1 cellular context compared by ENCODE assay signal in the genomic region with DNA sequence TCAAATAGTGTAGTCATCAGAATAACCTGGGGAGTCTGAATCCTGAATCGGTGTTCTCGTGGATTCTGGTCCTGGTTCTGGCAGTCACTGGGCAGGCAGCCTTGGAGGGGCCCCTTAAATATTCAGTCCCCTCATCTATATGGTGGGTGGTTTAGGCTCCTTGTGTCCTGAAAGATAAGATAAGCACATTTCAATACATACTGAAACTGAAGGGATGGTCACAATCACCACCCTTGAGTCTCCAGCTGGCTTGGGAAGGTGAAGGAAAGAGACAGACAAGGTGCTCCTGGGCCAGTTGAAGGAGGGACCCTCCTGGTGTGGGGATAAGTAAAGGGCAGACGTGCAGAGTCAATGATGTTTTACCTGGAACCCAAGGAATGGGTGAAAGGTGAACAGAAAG.
TF ChIP-seq lines count a peak whose summit lies in the region.

No MANE protein-coding gene starts in this region.

TF ChIP-seq in K562, 482 proteins besides CTCF, POLR2A, EP300 and RAD21 (continued from another document and continues in another):
- TF ChIP-seq ZNF3 (CRISPR knock-in tag; IDR thresholded peaks at IDR 0.05) (no peak), CHD4 (IDR thresholded peaks at IDR 0.05; ENCODE audit: insufficient read depth, insufficient replicate concordance, low read depth, low read length, poor library complexity, severe bottlenecking) (no peak), ZNF140 (CRISPR knock-in tag; IDR thresholded peaks at IDR 0.05) (no peak), SP2 (IDR thresholded peaks at IDR 0.05; ENCODE audit: extremely low read depth, low read depth, low read length, poor library complexity, severe bottlenecking) (no peak), ERF (CRISPR knock-in tag; IDR thresholded peaks at IDR 0.05) (no peak), KLF16 (IDR thresholded peaks at IDR 0.05) (peak; percentile 54; the same call in 1 of the 2 replicates), EGR1 (conservative IDR thresholded peaks at IDR 0.05) (peak; percentile 55), CBX8 (IDR thresholded peaks at IDR 0.05; ENCODE audit: borderline replicate concordance, extremely low read depth, low read depth, low read length, poor library complexity, severe bottlenecking) (no peak), RB1 (IDR thresholded peaks at IDR 0.05; ENCODE audit: low read depth) (no peak), STAT5A (IDR thresholded peaks at IDR 0.05; ENCODE audit: borderline replicate concordance, low read length) (peak; percentile 62), ZNF316 (IDR thresholded peaks at IDR 0.05) (no peak), SMARCA4 (IDR thresholded peaks at IDR 0.05) (peak; percentile 32; the same call in 1 of the 2 replicates), MAFF (IDR thresholded peaks at IDR 0.05; ENCODE audit: low read length) (no peak), ETV6 (IDR thresholded peaks at IDR 0.05; ENCODE audit: borderline replicate concordance in 1 of 2, low read depth in 2 of 2, low read length in 1 of 2) (no peak), ETV6 (CRISPR knock-in tag; IDR thresholded peaks at IDR 0.05; ENCODE audit: borderline replicate concordance) (no peak), PML (IDR thresholded peaks at IDR 0.05; ENCODE audit: low read length) (peak; percentile 67), FOSL1 (tag; conservative IDR thresholded peaks at IDR 0.05) (no peak), ARID1B (IDR thresholded peaks at IDR 0.05) (peak; percentile 81), POLR2AphosphoS5 (IDR thresholded peaks at IDR 0.05; ENCODE audit: control insufficient read depth, insufficient read depth, low read depth, low read length) (0 out of 2 replicates have a peak, but pooled peaks have one; percentile 24), PHB (CRISPR knock-in tag; IDR thresholded peaks at IDR 0.05) (no peak), NCOR1 (IDR thresholded peaks at IDR 0.05) (peak; percentile 62), ZNF121 (CRISPR knock-in tag; conservative IDR thresholded peaks at IDR 0.05) (no peak), POLR3A (IDR thresholded peaks at IDR 0.05; ENCODE audit: borderline replicate concordance, extremely low read depth, insufficient read depth, insufficient read length) (no peak), ZBED1 (IDR thresholded peaks at IDR 0.05) (no peak), SUPT5H (IDR thresholded peaks at IDR 0.05) (no peak), GTF2F1 (IDR thresholded peaks at IDR 0.05; ENCODE audit: low read depth, low read length) (no peak), STAG1 (CRISPR knock-in tag; IDR thresholded peaks at IDR 0.05; ENCODE audit: borderline replicate concordance) (no peak), HDAC6 (IDR thresholded peaks at IDR 0.05; ENCODE audit: low read depth, low read length) (no peak), RFX1 (IDR thresholded peaks at IDR 0.05) (no peak), TEAD1 (CRISPR knock-in tag; IDR thresholded peaks at IDR 0.05) (no peak), ZNF146 (CRISPR knock-in tag; IDR thresholded peaks at IDR 0.05; ENCODE audit: unreplicated experiment) (no peak), MYBL2 (IDR thresholded peaks at IDR 0.05; ENCODE audit: low read depth) (no peak), MYBL2 (CRISPR knock-in tag; IDR thresholded peaks at IDR 0.05; ENCODE audit: borderline replicate concordance) (no peak), ZNF311 (CRISPR knock-in tag; IDR thresholded peaks at IDR 0.05) (no peak), ZNF57 (CRISPR knock-in tag; IDR thresholded peaks at IDR 0.05) (no peak), NFRKB (IDR thresholded peaks at IDR 0.05; ENCODE audit: low read depth) (no peak), ZNF431 (CRISPR knock-in tag; IDR thresholded peaks at IDR 0.05) (no peak), KLF13 (tag; IDR thresholded peaks at IDR 0.05; ENCODE audit: borderline replicate concordance, low read depth) (no peak), HDAC1 (IDR thresholded peaks at IDR 0.05) (no peak)
- TF ChIP-seq, protein P1, sequence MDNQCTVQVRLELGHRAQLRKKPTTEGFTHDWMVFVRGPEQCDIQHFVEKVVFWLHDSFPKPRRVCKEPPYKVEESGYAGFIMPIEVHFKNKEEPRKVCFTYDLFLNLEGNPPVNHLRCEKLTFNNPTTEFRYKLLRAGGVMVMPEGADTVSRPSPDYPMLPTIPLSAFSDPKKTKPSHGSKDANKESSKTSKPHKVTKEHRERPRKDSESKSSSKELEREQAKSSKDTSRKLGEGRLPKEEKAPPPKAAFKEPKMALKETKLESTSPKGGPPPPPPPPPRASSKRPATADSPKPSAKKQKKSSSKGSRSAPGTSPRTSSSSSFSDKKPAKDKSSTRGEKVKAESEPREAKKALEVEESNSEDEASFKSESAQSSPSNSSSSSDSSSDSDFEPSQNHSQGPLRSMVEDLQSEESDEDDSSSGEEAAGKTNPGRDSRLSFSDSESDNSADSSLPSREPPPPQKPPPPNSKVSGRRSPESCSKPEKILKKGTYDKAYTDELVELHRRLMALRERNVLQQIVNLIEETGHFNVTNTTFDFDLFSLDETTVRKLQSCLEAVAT (IDR thresholded peaks at IDR 0.05): no peak
- TF ChIP-seq, protein P2, sequence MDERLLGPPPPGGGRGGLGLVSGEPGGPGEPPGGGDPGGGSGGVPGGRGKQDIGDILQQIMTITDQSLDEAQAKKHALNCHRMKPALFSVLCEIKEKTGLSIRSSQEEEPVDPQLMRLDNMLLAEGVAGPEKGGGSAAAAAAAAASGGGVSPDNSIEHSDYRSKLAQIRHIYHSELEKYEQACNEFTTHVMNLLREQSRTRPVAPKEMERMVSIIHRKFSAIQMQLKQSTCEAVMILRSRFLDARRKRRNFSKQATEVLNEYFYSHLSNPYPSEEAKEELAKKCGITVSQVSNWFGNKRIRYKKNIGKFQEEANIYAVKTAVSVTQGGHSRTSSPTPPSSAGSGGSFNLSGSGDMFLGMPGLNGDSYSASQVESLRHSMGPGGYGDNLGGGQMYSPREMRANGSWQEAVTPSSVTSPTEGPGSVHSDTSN (CRISPR knock-in tag; IDR thresholded peaks at IDR 0.05; ENCODE audit: low read depth): no peak
- TF ChIP-seq, protein P2 (tag; conservative IDR thresholded peaks at IDR 0.05; ENCODE audit: low read depth): no peak
- TF ChIP-seq, protein P3, sequence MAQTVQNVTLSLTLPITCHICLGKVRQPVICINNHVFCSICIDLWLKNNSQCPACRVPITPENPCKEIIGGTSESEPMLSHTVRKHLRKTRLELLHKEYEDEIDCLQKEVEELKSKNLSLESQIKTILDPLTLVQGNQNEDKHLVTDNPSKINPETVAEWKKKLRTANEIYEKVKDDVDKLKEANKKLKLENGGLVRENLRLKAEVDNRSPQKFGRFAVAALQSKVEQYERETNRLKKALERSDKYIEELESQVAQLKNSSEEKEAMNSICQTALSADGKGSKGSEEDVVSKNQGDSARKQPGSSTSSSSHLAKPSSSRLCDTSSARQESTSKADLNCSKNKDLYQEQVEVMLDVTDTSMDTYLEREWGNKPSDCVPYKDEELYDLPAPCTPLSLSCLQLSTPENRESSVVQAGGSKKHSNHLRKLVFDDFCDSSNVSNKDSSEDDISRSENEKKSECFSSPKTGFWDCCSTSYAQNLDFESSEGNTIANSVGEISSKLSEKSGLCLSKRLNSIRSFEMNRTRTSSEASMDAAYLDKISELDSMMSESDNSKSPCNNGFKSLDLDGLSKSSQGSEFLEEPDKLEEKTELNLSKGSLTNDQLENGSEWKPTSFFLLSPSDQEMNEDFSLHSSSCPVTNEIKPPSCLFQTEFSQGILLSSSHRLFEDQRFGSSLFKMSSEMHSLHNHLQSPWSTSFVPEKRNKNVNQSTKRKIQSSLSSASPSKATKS (CRISPR knock-in tag; IDR thresholded peaks at IDR 0.05): no peak
- TF ChIP-seq, protein P4, sequence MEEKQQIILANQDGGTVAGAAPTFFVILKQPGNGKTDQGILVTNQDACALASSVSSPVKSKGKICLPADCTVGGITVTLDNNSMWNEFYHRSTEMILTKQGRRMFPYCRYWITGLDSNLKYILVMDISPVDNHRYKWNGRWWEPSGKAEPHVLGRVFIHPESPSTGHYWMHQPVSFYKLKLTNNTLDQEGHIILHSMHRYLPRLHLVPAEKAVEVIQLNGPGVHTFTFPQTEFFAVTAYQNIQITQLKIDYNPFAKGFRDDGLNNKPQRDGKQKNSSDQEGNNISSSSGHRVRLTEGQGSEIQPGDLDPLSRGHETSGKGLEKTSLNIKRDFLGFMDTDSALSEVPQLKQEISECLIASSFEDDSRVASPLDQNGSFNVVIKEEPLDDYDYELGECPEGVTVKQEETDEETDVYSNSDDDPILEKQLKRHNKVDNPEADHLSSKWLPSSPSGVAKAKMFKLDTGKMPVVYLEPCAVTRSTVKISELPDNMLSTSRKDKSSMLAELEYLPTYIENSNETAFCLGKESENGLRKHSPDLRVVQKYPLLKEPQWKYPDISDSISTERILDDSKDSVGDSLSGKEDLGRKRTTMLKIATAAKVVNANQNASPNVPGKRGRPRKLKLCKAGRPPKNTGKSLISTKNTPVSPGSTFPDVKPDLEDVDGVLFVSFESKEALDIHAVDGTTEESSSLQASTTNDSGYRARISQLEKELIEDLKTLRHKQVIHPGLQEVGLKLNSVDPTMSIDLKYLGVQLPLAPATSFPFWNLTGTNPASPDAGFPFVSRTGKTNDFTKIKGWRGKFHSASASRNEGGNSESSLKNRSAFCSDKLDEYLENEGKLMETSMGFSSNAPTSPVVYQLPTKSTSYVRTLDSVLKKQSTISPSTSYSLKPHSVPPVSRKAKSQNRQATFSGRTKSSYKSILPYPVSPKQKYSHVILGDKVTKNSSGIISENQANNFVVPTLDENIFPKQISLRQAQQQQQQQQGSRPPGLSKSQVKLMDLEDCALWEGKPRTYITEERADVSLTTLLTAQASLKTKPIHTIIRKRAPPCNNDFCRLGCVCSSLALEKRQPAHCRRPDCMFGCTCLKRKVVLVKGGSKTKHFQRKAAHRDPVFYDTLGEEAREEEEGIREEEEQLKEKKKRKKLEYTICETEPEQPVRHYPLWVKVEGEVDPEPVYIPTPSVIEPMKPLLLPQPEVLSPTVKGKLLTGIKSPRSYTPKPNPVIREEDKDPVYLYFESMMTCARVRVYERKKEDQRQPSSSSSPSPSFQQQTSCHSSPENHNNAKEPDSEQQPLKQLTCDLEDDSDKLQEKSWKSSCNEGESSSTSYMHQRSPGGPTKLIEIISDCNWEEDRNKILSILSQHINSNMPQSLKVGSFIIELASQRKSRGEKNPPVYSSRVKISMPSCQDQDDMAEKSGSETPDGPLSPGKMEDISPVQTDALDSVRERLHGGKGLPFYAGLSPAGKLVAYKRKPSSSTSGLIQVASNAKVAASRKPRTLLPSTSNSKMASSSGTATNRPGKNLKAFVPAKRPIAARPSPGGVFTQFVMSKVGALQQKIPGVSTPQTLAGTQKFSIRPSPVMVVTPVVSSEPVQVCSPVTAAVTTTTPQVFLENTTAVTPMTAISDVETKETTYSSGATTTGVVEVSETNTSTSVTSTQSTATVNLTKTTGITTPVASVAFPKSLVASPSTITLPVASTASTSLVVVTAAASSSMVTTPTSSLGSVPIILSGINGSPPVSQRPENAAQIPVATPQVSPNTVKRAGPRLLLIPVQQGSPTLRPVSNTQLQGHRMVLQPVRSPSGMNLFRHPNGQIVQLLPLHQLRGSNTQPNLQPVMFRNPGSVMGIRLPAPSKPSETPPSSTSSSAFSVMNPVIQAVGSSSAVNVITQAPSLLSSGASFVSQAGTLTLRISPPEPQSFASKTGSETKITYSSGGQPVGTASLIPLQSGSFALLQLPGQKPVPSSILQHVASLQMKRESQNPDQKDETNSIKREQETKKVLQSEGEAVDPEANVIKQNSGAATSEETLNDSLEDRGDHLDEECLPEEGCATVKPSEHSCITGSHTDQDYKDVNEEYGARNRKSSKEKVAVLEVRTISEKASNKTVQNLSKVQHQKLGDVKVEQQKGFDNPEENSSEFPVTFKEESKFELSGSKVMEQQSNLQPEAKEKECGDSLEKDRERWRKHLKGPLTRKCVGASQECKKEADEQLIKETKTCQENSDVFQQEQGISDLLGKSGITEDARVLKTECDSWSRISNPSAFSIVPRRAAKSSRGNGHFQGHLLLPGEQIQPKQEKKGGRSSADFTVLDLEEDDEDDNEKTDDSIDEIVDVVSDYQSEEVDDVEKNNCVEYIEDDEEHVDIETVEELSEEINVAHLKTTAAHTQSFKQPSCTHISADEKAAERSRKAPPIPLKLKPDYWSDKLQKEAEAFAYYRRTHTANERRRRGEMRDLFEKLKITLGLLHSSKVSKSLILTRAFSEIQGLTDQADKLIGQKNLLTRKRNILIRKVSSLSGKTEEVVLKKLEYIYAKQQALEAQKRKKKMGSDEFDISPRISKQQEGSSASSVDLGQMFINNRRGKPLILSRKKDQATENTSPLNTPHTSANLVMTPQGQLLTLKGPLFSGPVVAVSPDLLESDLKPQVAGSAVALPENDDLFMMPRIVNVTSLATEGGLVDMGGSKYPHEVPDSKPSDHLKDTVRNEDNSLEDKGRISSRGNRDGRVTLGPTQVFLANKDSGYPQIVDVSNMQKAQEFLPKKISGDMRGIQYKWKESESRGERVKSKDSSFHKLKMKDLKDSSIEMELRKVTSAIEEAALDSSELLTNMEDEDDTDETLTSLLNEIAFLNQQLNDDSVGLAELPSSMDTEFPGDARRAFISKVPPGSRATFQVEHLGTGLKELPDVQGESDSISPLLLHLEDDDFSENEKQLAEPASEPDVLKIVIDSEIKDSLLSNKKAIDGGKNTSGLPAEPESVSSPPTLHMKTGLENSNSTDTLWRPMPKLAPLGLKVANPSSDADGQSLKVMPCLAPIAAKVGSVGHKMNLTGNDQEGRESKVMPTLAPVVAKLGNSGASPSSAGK (IDR thresholded peaks at IDR 0.05): no peak
- TF ChIP-seq, protein P5, sequence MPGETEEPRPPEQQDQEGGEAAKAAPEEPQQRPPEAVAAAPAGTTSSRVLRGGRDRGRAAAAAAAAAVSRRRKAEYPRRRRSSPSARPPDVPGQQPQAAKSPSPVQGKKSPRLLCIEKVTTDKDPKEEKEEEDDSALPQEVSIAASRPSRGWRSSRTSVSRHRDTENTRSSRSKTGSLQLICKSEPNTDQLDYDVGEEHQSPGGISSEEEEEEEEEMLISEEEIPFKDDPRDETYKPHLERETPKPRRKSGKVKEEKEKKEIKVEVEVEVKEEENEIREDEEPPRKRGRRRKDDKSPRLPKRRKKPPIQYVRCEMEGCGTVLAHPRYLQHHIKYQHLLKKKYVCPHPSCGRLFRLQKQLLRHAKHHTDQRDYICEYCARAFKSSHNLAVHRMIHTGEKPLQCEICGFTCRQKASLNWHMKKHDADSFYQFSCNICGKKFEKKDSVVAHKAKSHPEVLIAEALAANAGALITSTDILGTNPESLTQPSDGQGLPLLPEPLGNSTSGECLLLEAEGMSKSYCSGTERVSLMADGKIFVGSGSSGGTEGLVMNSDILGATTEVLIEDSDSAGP (CRISPR knock-in tag; IDR thresholded peaks at IDR 0.05): no peak
- TF ChIP-seq, protein P6, sequence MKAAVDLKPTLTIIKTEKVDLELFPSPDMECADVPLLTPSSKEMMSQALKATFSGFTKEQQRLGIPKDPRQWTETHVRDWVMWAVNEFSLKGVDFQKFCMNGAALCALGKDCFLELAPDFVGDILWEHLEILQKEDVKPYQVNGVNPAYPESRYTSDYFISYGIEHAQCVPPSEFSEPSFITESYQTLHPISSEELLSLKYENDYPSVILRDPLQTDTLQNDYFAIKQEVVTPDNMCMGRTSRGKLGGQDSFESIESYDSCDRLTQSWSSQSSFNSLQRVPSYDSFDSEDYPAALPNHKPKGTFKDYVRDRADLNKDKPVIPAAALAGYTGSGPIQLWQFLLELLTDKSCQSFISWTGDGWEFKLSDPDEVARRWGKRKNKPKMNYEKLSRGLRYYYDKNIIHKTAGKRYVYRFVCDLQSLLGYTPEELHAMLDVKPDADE (conservative IDR thresholded peaks at IDR 0.05; ENCODE audit: control insufficient read depth, low read depth, low read length): no peak
